15 cellular contexts compared by ENCODE assay signal in the genomic region with DNA sequence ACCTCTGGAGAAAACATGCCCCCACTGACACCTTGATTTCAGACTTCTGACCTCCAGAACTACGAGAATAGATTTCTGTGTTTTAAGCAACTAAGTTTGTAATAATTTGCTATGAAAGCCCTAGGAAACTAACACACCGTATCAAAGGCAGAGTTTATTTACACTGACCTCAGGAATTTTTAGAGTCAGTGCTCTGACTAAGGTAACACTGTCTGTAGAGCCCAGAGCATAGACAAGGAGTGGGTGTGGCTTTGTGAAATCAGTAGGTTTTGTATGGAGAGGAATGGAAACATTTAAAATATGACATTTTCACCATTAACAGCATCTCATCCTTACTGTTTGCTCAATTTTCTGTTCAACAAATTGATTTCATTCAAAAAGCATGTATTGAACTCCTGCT.
DNase-seq lines count a peak whose midpoint lies in the region; ATAC-seq and TF ChIP-seq lines count a peak whose summit lies in the region.
"Had no signal": no experiment of that assay in that cellular context is flagged by ENCODE, and none has a peak within 500 bp of the region (broad histone marks: within the 10 kb centered on the region; RNA-seq: fewer than 3 reads in every experiment).

No MANE protein-coding gene starts in this region.

- no peak overlapping the region for H4K91ac ChIP-seq in neuronal stem cell (ENCODE audit: low read depth, low read length, poor library complexity)

- no peaks in the 10 kb centered on the region for H3K27me3 Mint-ChIP-seq in activated CD4-positive, alpha-beta T cell treated with anti-CD3 and anti-CD28 coated beads for 36 hours
- H3K27me3 Mint-ChIP-seq: CD4-positive, alpha-beta T cell had no signal

- ATAC-seq in RWPE2 (ENCODE audit: low read depth) = 0 out of 3 replicates have a peak, but pooled peaks have one; percentile 54
- ATAC-seq in activated CD4-positive, alpha-beta T cell treated with anti-CD3 and anti-CD28 coated beads for 36 hours = no peak
- ATAC-seq: A549 had no signal

- no peaks in the 10 kb centered on the region for H3K27me3 ChIP-seq in RWPE2 (ENCODE audit: insufficient read depth, poor library complexity, severe bottlenecking)
- H3K27me3 ChIP-seq in neuronal stem cell (ENCODE audit: control insufficient read depth in 3 of 3, insufficient read depth in 3 of 3, low read depth in 1 of 3, low read length in 3 of 3) = no peaks in the 10 kb centered on the region

- no peak overlapping the region for H2AK5ac ChIP-seq in neuronal stem cell (ENCODE audit: low read depth, low read length)

- H2BK5ac ChIP-seq in neuronal stem cell (ENCODE audit: low read length) = no peak overlapping the region

- H3K4me2 ChIP-seq in neuronal stem cell (ENCODE audit: insufficient read depth, low read length, poor library complexity, severe bottlenecking) = no peak overlapping the region
- H3K4me2 ChIP-seq: A549 had no signal

- no peak overlapping the region for H3K4ac ChIP-seq in neuronal stem cell (ENCODE audit: low read length)

- H3K27ac ChIP-seq in RWPE2 (ENCODE audit: poor library complexity, severe bottlenecking) (no peak overlapping the region), neuronal stem cell (replicated peaks; ENCODE audit: low read length) (no peak overlapping the region)
- H3K27ac ChIP-seq: A549, C4-2B, GM23248 had no signal

- no peak overlapping the region for H3K18ac ChIP-seq in neuronal stem cell (ENCODE audit: low read length)

- CTCF ChIA-PET in activated CD4-positive, alpha-beta T cell treated with anti-CD3 and anti-CD28 coated beads for 36 hours (lab: Charles Lee) = no interaction called here

- H3K4me1 ChIP-seq in RWPE2 (ENCODE audit: insufficient read depth, poor library complexity, severe bottlenecking) (no peaks in the 10 kb centered on the region), neuronal stem cell (ENCODE audit: control insufficient read depth in 2 of 2, insufficient read depth in 1 of 2, low read depth in 1 of 2, low read length in 2 of 2) (no peaks in the 10 kb centered on the region)
- H3K4me1 ChIP-seq: A549, Caco-2 had no signal

- H3K23ac ChIP-seq in neuronal stem cell (ENCODE audit: low read depth, low read length, poor library complexity) = no peak overlapping the region

- H2AFZ ChIP-seq in neuronal stem cell (ENCODE audit: low read length) = no peak overlapping the region
- H2AFZ ChIP-seq: GM23248 had no signal

- H3K36me3 Mint-ChIP-seq in activated CD4-positive, alpha-beta T cell treated with anti-CD3 and anti-CD28 coated beads for 36 hours (ENCODE audit: low read depth) = no peaks in the 10 kb centered on the region

- POLR2A ChIA-PET in activated CD4-positive, alpha-beta T cell treated with anti-CD3 and anti-CD28 coated beads for 36 hours (lab: Charles Lee) = no interaction called here

- no CpG with 5 or more reads among the region's 2 CpGs for WGBS in neuronal stem cell (ENCODE audit: extremely low coverage in 2 of 2, insufficient read length in 2 of 2, insufficient replicate concordance in 1 of 2), 2 donors

- DNase-seq in H4 (ENCODE audit: low spot score) = peak; percentile 6
- DNase-seq in RWPE2 (ENCODE audit: low spot score) = no peak
- peak; percentile 42 for DNase-seq in epithelial cell of esophagus (ENCODE audit: low read depth)
- DNase-seq in renal cortical epithelial cell (ENCODE audit: low read depth) = peak; percentile 0
- no peak for DNase-seq in stimulated activated CD4-positive, alpha-beta T cell treated with anti-CD3 and anti-CD28 coated beads, Interleukin-15, amount 100 ng/mL, for 24 hours
- DNase-seq in neuronal stem cell (ENCODE audit: low spot score) = no peak
- no peak for DNase-seq in activated CD4-positive, alpha-beta T cell treated with anti-CD3 and anti-CD28 coated beads for 36 hours
- DNase-seq: AML-193; Caco-2; CD4-positive, alpha-beta T cell; GDM1; GM23248; HCEC 1CT had no signal

- H3K14ac ChIP-seq in neuronal stem cell (ENCODE audit: low read length) = no peak overlapping the region

- H3K9me3 Mint-ChIP-seq in activated CD4-positive, alpha-beta T cell treated with anti-CD3 and anti-CD28 coated beads for 36 hours (ENCODE audit: low read depth) = peaks cover 1% of the 10 kb centered on the region
- H3K9me3 Mint-ChIP-seq: CD4-positive, alpha-beta T cell had no signal

- TF ChIP-seq CTCF in RWPE2 (IDR thresholded peaks at IDR 0.05; ENCODE audit: poor library complexity, severe bottlenecking) (no peak), epithelial cell of esophagus (IDR thresholded peaks at IDR 0.05; ENCODE audit: insufficient read depth, low read depth, low read length, missing control alignments) (no peak)

- no peaks in the 10 kb centered on the region for H3K4me1 Mint-ChIP-seq in activated CD4-positive, alpha-beta T cell treated with anti-CD3 and anti-CD28 coated beads for 36 hours

- H3K79me1 ChIP-seq in neuronal stem cell (ENCODE audit: low read depth, low read length) = no peaks in the 10 kb centered on the region

- H3K9ac ChIP-seq in neuronal stem cell (ENCODE audit: low read depth, low read length, poor library complexity) = no peak overlapping the region
- H3K9ac ChIP-seq: GM23248 had no signal

- no peaks in the 10 kb centered on the region for H3K36me3 ChIP-seq in RWPE2 (ENCODE audit: low read depth)
- H3K36me3 ChIP-seq in neuronal stem cell (replicated peaks in 1 of 2; ENCODE audit: control insufficient read depth in 2 of 2, insufficient read depth in 2 of 2, low read length in 2 of 2) = no peaks in the 10 kb centered on the region

- H2BK120ac ChIP-seq in neuronal stem cell (ENCODE audit: low read depth, low read length) = no peak overlapping the region

- intact Hi-C loops in activated CD4-positive, alpha-beta T cell treated with anti-CD3 and anti-CD28 coated beads for 36 hours (cut with DNase I, micrococcal nuclease) = no loop called here

- no peak overlapping the region for H3K4me3 Mint-ChIP-seq in activated CD4-positive, alpha-beta T cell treated with anti-CD3 and anti-CD28 coated beads for 36 hours
- H3K4me3 Mint-ChIP-seq: CD4-positive, alpha-beta T cell had no signal

- H3K27ac Mint-ChIP-seq in activated CD4-positive, alpha-beta T cell treated with anti-CD3 and anti-CD28 coated beads for 36 hours = no peak overlapping the region
- H3K27ac Mint-ChIP-seq: CD4-positive, alpha-beta T cell had no signal

- H4K8ac ChIP-seq in neuronal stem cell (ENCODE audit: low read depth, low read length) = no peak overlapping the region

- H3K4me3 ChIP-seq in RWPE2 (ENCODE audit: severe bottlenecking) (no peak overlapping the region), epithelial cell of esophagus (ENCODE audit: low read length) (no peak overlapping the region), neuronal stem cell (ENCODE audit: low read length in 2 of 2) (no peak overlapping the region)
- H3K4me3 ChIP-seq: A549, GM23248 had no signal

- no peak overlapping the region for H2BK15ac ChIP-seq in neuronal stem cell (ENCODE audit: low read length)

- H3K9me3 ChIP-seq in RWPE2 (ENCODE audit: severe bottlenecking) (no peaks in the 10 kb centered on the region), neuronal stem cell (replicated peaks in 1 of 2; ENCODE audit: control insufficient read depth in 2 of 2, insufficient read depth in 1 of 2, low read depth in 1 of 2, low read length in 2 of 2) (no peaks in the 10 kb centered on the region)
- H3K9me3 ChIP-seq: A549, Caco-2 had no signal

- no peak overlapping the region for H2BK12ac ChIP-seq in neuronal stem cell (ENCODE audit: low read length)

Comparison
In these comparisons a context has a peak if more than half of its experiments do, and no peak if none do; other contexts are left out.
1. DNase-seq: peak in H4 (single experiment), epithelial cell of esophagus (single experiment) and renal cortical epithelial cell (single experiment); none in RWPE2 (single experiment), stimulated activated CD4-positive, alpha-beta T cell treated with anti-CD3 and anti-CD28 coated beads, Interleukin-15, amount 100 ng/mL, for 24 hours (single experiment), neuronal stem cell (single experiment) and activated CD4-positive, alpha-beta T cell treated with anti-CD3 and anti-CD28 coated beads for 36 hours (single experiment).